ENCODE assay signal across 8 cellular contexts in the genomic region with DNA sequence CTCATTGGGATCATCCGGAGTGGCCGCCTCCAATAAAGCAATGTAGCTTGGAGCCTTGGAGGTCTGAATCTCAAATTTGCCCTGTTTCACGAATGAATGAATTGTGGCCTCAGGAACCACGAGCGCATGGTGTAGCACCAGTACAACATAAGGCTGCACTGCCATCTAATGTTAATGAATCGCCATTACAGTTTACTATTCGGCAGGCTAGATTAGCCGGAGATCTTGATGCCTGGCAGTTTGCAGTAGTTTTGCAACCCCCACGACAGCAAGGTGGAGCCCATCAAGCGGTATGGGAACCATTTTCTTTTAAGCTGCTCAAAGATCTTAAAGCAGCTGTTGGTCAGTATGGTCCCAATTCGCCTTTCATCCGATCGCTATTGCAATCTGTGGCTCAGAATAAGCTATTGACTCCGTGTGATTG. TPM values are rescaled to one million over a fixed set of nuclear protein-coding genes. Genes with fewer than 3 reads are reported as not detected.
DNase-seq lines count a peak whose midpoint lies in the region; ATAC-seq, FAIRE-seq and TF ChIP-seq lines count a peak whose summit lies in the region.

No MANE protein-coding gene starts in this region.

- peak; percentile 44 for DNase-seq in AG09319 (ENCODE audit: extremely low read depth, low read depth)
- peak; percentile 51 for DNase-seq in GM18507 (ENCODE audit: extremely low spot score, insufficient read length, low read depth)
- peak; percentile 42 for DNase-seq in NCI-H2029 treated with DMSO at 0.1 percent for 48 hours (lab: John Stamatoyannopoulos, UW)
- peak; percentile 29 for DNase-seq in T-helper 2 cell treated with Interferon-gamma antibody and Interleukin-4, amounts not matched to agents 5 μg/mL and 100 μg/mL, for 36 hours (ENCODE audit: low spot score)
- peak; percentile 87 to 88 for DNase-seq in cardiac fibroblast (ENCODE audit: low read depth in 2 of 2)
- DNase-seq in immature natural killer cell = peak; percentile 70 to 73 (median 72)
- peak; percentile 77 for DNase-seq in small intestine

- no peak overlapping the region for H3K27ac ChIP-seq in small intestine (ENCODE audit: low read depth in 1 of 2, low read length in 1 of 2)

- H3K36me3 Mint-ChIP-seq in T-helper 2 cell treated with Interferon-gamma antibody and Interleukin-4, amounts not matched to agents 5 μg/mL and 100 μg/mL, for 36 hours (ENCODE audit: low read depth) = no peaks in the 10 kb centered on the region
- no peaks in the 10 kb centered on the region for H3K36me3 Mint-ChIP-seq in immature natural killer cell

- no peak for ATAC-seq in HG02970 (IDR thresholded peaks at IDR 0.05; ENCODE audit: low FRiP score, unreplicated experiment)

- H3K36me3 ChIP-seq in small intestine (ENCODE audit: control insufficient read depth in 2 of 2, insufficient read depth in 2 of 2, low read length in 2 of 2) = no peaks in the 10 kb centered on the region

- H3K9me3 Mint-ChIP-seq in T-helper 2 cell treated with Interferon-gamma antibody and Interleukin-4, amounts not matched to agents 5 μg/mL and 100 μg/mL, for 36 hours = no peaks in the 10 kb centered on the region
- H3K9me3 Mint-ChIP-seq in immature natural killer cell = no peaks in the 10 kb centered on the region

- FAIRE-seq in GM18507 (lab: Jason Lieb, UNC) (peak; percentile 90), small intestine (lab: Jason Lieb, UNC) (no peak)

- H3K27me3 ChIP-seq in small intestine (ENCODE audit: control insufficient read depth in 2 of 2, insufficient read depth in 2 of 2, low read length in 2 of 2) = no peaks in the 10 kb centered on the region

- peaks cover 53% of the 10 kb centered on the region for H3K27me3 Mint-ChIP-seq in T-helper 2 cell treated with Interferon-gamma antibody and Interleukin-4, amounts not matched to agents 5 μg/mL and 100 μg/mL, for 36 hours (ENCODE audit: low read depth)
- H3K27me3 Mint-ChIP-seq in immature natural killer cell (ENCODE audit: low read depth in 3 of 3) = peaks cover 7 to 24% (median 16%) of the 10 kb centered on the region in 3 donors

- H3K4me1 Mint-ChIP-seq in T-helper 2 cell treated with Interferon-gamma antibody and Interleukin-4, amounts not matched to agents 5 μg/mL and 100 μg/mL, for 36 hours (ENCODE audit: low read depth) = peaks cover 26% of the 10 kb centered on the region
- H3K4me1 Mint-ChIP-seq in immature natural killer cell = peaks cover 31 to 40% of the 10 kb centered on the region in 2 donors

- H3K9me3 ChIP-seq in small intestine (ENCODE audit: control insufficient read depth, low read depth) = no peaks in the 10 kb centered on the region

- peaks cover 0 to 3% of the 10 kb centered on the region in 2 donors for H3K4me1 ChIP-seq in small intestine (ENCODE audit: control insufficient read depth in 2 of 2, insufficient read depth in 1 of 2, low read depth in 1 of 2, low read length in 1 of 2)

- 7 to 11% (median 9%) methylated on average over 14 of the region's 14 CpGs for whole genome bisulfite sequencing in small intestine, 3 donors

- no peak overlapping the region for H3K27ac Mint-ChIP-seq in T-helper 2 cell treated with Interferon-gamma antibody and Interleukin-4, amounts not matched to agents 5 μg/mL and 100 μg/mL, for 36 hours
- H3K27ac Mint-ChIP-seq in immature natural killer cell = no peak overlapping the region

- TF ChIP-seq CTCF in AG09319 (IDR thresholded peaks at IDR 0.05; ENCODE audit: low read depth, low read length) (peak; percentile 68), cardiac fibroblast (IDR thresholded peaks at IDR 0.05; ENCODE audit: low read depth, low read length) (peak; percentile 67)

- no peak overlapping the region for H3K4me3 ChIP-seq in cardiac fibroblast (replicated peaks in 1 of 2; ENCODE audit: low read depth in 2 of 2, low read length in 2 of 2)
- H3K4me3 ChIP-seq in small intestine (ENCODE audit: low read depth in 1 of 2, low read length in 2 of 2) = no peak overlapping the region

- no peak overlapping the region for H3K4me3 Mint-ChIP-seq in T-helper 2 cell treated with Interferon-gamma antibody and Interleukin-4, amounts not matched to agents 5 μg/mL and 100 μg/mL, for 36 hours
- H3K4me3 Mint-ChIP-seq in immature natural killer cell = peak overlapping the region; percentile 29 to 72 (median 52)

RNA-seq across cellular contexts. Expression of a gene that starts 18.8 kb away (rescaled TPM):
- polyA plus RNA-seq in immature natural killer cell = not detected
- 1 to 10 TPM in 2 of 3 donors, under 1 TPM in 1; 0.45 to 2.0 (median 1.9) TPM for polyA plus RNA-seq in small intestine

RNA-seq across cellular contexts. Expression of a gene that starts 29.8 kb away (rescaled TPM):
- polyA plus RNA-seq in immature natural killer cell (under 1 TPM in 1 of 3 donors, not detected in 2; 0.17 TPM), small intestine (under 1 TPM; 0.45 to 0.81 (median 0.66) TPM)

RNA-seq across cellular contexts. Expression of a gene that starts 55.3 kb away (rescaled TPM):
- polyA plus RNA-seq in immature natural killer cell (not detected), small intestine (not detected)

Comparison
In these comparisons a context has a peak if more than half of its experiments do, and no peak if none do; other contexts are left out.
1. DNase-seq: peak in every context shown above with its lines; median percentile 88 in cardiac fibroblast; 77 in small intestine; 72 in immature natural killer cell; 51 in GM18507; 44 in AG09319; 42 in NCI-H2029 treated with DMSO at 0.1 percent for 48 hours; 29 in T-helper 2 cell treated with Interferon-gamma antibody and Interleukin-4, amounts not matched to agents 5 μg/mL and 100 μg/mL, for 36 hours.